In the genomic region with DNA sequence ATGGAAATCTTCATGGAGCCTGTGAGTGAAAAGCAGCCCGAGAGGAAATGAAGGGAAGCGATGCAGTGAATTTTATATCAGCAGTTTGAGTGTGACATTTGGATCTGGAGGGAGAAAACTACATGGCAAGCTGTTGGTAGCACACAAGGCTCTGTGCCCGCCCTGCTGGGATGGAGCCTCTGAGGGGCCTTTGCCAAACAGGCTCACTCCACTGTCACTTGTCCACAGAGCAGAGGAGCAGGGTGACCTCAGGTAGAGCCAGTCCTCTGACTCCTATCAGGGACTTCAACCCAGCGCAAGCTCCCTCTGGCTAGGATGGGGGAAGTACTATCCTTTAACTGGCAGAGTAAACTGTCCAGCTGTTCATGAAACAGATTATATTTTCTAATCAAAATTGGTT, we compare ENCODE assay signal across 17 cellular contexts. TPM values are rescaled to one million over a fixed set of nuclear protein-coding genes. Genes with fewer than 3 reads are reported as not detected.
DNase-seq lines count a peak whose midpoint lies in the region; ATAC-seq and TF ChIP-seq lines count a peak whose summit lies in the region.
"Had no signal": no experiment of that assay in that cellular context is flagged by ENCODE, and none has a peak within 500 bp of the region (broad histone marks: within the 10 kb centered on the region; RNA-seq: fewer than 3 reads in every experiment).

No MANE protein-coding gene starts in this region.

- peaks cover 25% of the 10 kb centered on the region for H3F3A ChIP-seq in neural cell (ENCODE audit: insufficient read depth, low read length, poor library complexity, severe bottlenecking)

- TF ChIP-seq EP300 in neural cell (conservative IDR thresholded peaks at IDR 0.05; ENCODE audit: poor library complexity, severe bottlenecking) = no peak

- no peaks in the 10 kb centered on the region for H3K36me3 Mint-ChIP-seq in brain

- peaks cover 4% of the 10 kb centered on the region for H3K79me2 ChIP-seq in neural cell (replicated peaks; ENCODE audit: insufficient read depth, low read length)

- peaks cover 0 to 3% (median 0%) of the 10 kb centered on the region in 5 experiments for H3K9me3 Mint-ChIP-seq in brain
- H3K9me3 Mint-ChIP-seq: CD4-positive, alpha-beta T cell; GM23338 had no signal

- H3K9me3 ChIP-seq in neural cell (ENCODE audit: low read length) = no peaks in the 10 kb centered on the region

- H2AFZ ChIP-seq in neural cell (ENCODE audit: low read depth, low read length) = no peak overlapping the region
- H2AFZ ChIP-seq: GM23338 had no signal

- peak overlapping the region in 3 of 5 experiments; percentile 2 to 12 (median 6) for H3K4me3 Mint-ChIP-seq in brain
- H3K4me3 Mint-ChIP-seq: CD4-positive, alpha-beta T cell; GM23338 had no signal

- H3K4me1 Mint-ChIP-seq in brain = peaks cover 88% of the 10 kb centered on the region

- no peaks in the 10 kb centered on the region for H3K9me2 ChIP-seq in neural cell (ENCODE audit: insufficient read depth, low read length)

- H3K27ac Mint-ChIP-seq in brain = peak overlapping the region; percentile 68 to 99 (median 88)
- H3K27ac Mint-ChIP-seq: CD4-positive, alpha-beta T cell; GM23338 had no signal

- TF ChIP-seq RAD21 in neural cell (conservative IDR thresholded peaks at IDR 0.05) = no peak

- DNase-seq in DMS53 (lab: John Stamatoyannopoulos, UW) (peak; percentile 36), DMS53 treated with DMSO at 0.1 percent for 48 hours (lab: John Stamatoyannopoulos, UW; ENCODE audit: unreplicated experiment) (no peak), Ammon's horn (ENCODE audit: low spot score) (peak; percentile 34), left lobe of liver (ENCODE audit: low spot score) (no peak), NCI-H2081 treated with DMSO at 0.1 percent for 48 hours (lab: John Stamatoyannopoulos, UW) (no peak), NCI-H2029 (lab: John Stamatoyannopoulos, UW) (no peak)
- DNase-seq: Calu3; CD4-positive, alpha-beta T cell; DMS 273 treated with DMSO at 0.1 percent for 48 hours; DMS79 treated with DMSO at 0.1 percent for 48 hours; EL; GDM1; H7 had no signal

- ATAC-seq in left lobe of liver = no peak
- ATAC-seq: GM23338 had no signal

- H3K27ac ChIP-seq in neural cell (ENCODE audit: low read length) = peak overlapping the region; percentile 100
- H3K27ac ChIP-seq: 22Rv1 had no signal

- peak overlapping the region; percentile 47 for H3K4me2 ChIP-seq in neural cell (ENCODE audit: low read length)
- H3K4me2 ChIP-seq: GM23338 had no signal

- no peaks in the 10 kb centered on the region for H4K20me1 ChIP-seq in neural cell (ENCODE audit: insufficient read depth)

- no peaks in the 10 kb centered on the region for H3K36me3 ChIP-seq in neural cell (ENCODE audit: insufficient read depth, low read length)

- H3K4me3 ChIP-seq in neural cell (ENCODE audit: low read length) = peak overlapping the region; percentile 14
- H3K4me3 ChIP-seq: GM23338 had no signal

- peak overlapping the region; percentile 88 for H3K9ac ChIP-seq in neural cell (ENCODE audit: low read length)

- TF ChIP-seq CTCF in brain (conservative IDR thresholded peaks at IDR 0.05) (no peak), neural cell (IDR thresholded peaks at IDR 0.05; ENCODE audit: poor library complexity, severe bottlenecking) (no peak)

- H3K27me3 Mint-ChIP-seq in brain = peaks cover 6% of the 10 kb centered on the region

- no peaks in the 10 kb centered on the region for H3K27me3 ChIP-seq in neural cell (ENCODE audit: insufficient read depth, low read depth, low read length)

TF ChIP-seq in neural cell, 6 proteins besides CTCF, POLR2A, EP300 and RAD21:
- no peak for TF ChIP-seq TAF1 (IDR thresholded peaks at IDR 0.05; ENCODE audit: low read depth)
- TF ChIP-seq, protein P1, sequence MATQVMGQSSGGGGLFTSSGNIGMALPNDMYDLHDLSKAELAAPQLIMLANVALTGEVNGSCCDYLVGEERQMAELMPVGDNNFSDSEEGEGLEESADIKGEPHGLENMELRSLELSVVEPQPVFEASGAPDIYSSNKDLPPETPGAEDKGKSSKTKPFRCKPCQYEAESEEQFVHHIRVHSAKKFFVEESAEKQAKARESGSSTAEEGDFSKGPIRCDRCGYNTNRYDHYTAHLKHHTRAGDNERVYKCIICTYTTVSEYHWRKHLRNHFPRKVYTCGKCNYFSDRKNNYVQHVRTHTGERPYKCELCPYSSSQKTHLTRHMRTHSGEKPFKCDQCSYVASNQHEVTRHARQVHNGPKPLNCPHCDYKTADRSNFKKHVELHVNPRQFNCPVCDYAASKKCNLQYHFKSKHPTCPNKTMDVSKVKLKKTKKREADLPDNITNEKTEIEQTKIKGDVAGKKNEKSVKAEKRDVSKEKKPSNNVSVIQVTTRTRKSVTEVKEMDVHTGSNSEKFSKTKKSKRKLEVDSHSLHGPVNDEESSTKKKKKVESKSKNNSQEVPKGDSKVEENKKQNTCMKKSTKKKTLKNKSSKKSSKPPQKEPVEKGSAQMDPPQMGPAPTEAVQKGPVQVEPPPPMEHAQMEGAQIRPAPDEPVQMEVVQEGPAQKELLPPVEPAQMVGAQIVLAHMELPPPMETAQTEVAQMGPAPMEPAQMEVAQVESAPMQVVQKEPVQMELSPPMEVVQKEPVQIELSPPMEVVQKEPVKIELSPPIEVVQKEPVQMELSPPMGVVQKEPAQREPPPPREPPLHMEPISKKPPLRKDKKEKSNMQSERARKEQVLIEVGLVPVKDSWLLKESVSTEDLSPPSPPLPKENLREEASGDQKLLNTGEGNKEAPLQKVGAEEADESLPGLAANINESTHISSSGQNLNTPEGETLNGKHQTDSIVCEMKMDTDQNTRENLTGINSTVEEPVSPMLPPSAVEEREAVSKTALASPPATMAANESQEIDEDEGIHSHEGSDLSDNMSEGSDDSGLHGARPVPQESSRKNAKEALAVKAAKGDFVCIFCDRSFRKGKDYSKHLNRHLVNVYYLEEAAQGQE (IDR thresholded peaks at IDR 0.05; ENCODE audit: borderline replicate concordance) = no peak
- no peak for TF ChIP-seq EZH2 (IDR thresholded peaks at IDR 0.05; ENCODE audit: borderline replicate concordance, insufficient read depth, low read length, poor library complexity, severe bottlenecking)
- peak; percentile 9 for TF ChIP-seq POLR2AphosphoS5 (IDR thresholded peaks at IDR 0.05)

RNA-seq across cellular contexts. Expression of a gene that starts 28.0 kb away (rescaled TPM):
- 0.41 TPM for polyA plus RNA-seq in brain (ENCODE audit: insufficient read depth, low read depth, low replicate concordance)
- polyA plus RNA-seq in neural cell = 0.12 and 1.0 TPM in 2 replicates
- 2.2 and 2.7 TPM in 2 replicates for polyA minus RNA-seq in neural cell
- 0.48 TPM for total RNA-seq in left lobe of liver

Comparison
In these comparisons a context has a peak if more than half of its experiments do, and no peak if none do; other contexts are left out.
1. DNase-seq: peak in DMS53 (single experiment) and Ammon's horn (single experiment); none in DMS53 treated with DMSO at 0.1 percent for 48 hours (single experiment), left lobe of liver (single experiment), NCI-H2081 treated with DMSO at 0.1 percent for 48 hours (single experiment) and NCI-H2029 (single experiment).